Comparison of ENCODE assay signal across 20 cellular contexts in the genomic region with DNA sequence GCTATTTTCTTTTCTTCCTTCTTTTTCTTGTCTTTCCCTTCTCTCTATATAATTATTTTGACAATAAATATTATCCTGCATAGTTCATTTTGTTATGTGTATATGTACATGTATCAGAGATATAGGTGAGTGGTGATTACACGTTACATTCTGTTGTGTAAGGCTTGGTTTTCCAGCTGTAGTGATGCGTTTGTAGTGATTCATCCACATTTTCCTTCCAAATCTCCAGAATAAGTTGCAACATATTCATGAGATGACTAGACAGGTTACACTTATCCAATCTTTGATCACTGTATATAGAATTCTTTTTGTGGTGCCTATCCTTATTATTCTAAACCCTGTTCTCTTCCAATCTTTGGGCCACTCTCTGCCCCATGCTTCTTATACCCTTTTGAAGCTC.
"Had no signal": no experiment of that assay in that cellular context is flagged by ENCODE, and none has a peak within 500 bp of the region (broad histone marks: within the 10 kb centered on the region; RNA-seq: fewer than 3 reads in every experiment).

No MANE protein-coding gene starts in this region.

- H3K4me3 Mint-ChIP-seq: activated CD4-positive, alpha-beta T cell treated with anti-CD3 and anti-CD28 coated beads for 36 hours; activated naive CD8-positive, alpha-beta T cell treated with anti-CD3 and anti-CD28 coated beads for 36 hours; naive B cell; neural progenitor cell had no signal

- H2AFZ ChIP-seq: neural progenitor cell had no signal

- H3K27me3 Mint-ChIP-seq: activated CD4-positive, alpha-beta T cell treated with anti-CD3 and anti-CD28 coated beads for 36 hours; activated naive CD8-positive, alpha-beta T cell treated with anti-CD3 and anti-CD28 coated beads for 36 hours; naive B cell had no signal

- H3K9me3 ChIP-seq: mucosa of descending colon, prostate gland, transverse colon, uterus had no signal

- DNase-seq: activated CD4-positive, alpha-beta T cell treated with anti-CD3 and anti-CD28 coated beads for 36 hours; activated CD4-positive, alpha-beta T cell treated with anti-CD3 and anti-CD28 coated beads, Interleukin-2, amount 50 U/mL, for 48 hours; activated gamma-delta T cell; activated naive CD8-positive, alpha-beta T cell treated with anti-CD3 and anti-CD28 coated beads for 36 hours; amniotic stem cell; caudate nucleus; dorsolateral prefrontal cortex; hippocampal formation; islet precursor cell; mucosa of descending colon; naive B cell; right cardiac atrium; stimulated activated CD4-positive, alpha-beta T cell treated with anti-CD3 and anti-CD28 coated beads, Interleukin-2, amount 100 ng/mL, for 24 hours; stimulated activated naive CD4-positive, alpha-beta T cell treated with Interleukin-2 at 50 U/mL for 16 hours; substantia nigra; transverse colon; uterus had no signal

- H3K4me1 ChIP-seq: prostate gland, transverse colon, uterus had no signal

- H3K27me3 ChIP-seq: dorsolateral prefrontal cortex, neural progenitor cell, transverse colon, uterus had no signal

- H3K36me3 ChIP-seq: neural progenitor cell, prostate gland, transverse colon, uterus had no signal

- H3K27ac Mint-ChIP-seq: activated CD4-positive, alpha-beta T cell treated with anti-CD3 and anti-CD28 coated beads for 36 hours; activated naive CD8-positive, alpha-beta T cell treated with anti-CD3 and anti-CD28 coated beads for 36 hours; naive B cell; neural progenitor cell had no signal

- H3K4me2 ChIP-seq: neural progenitor cell had no signal

- H3K9me3 Mint-ChIP-seq: activated naive CD8-positive, alpha-beta T cell treated with anti-CD3 and anti-CD28 coated beads for 36 hours; neural progenitor cell had no signal

- H3K9ac ChIP-seq: neural progenitor cell had no signal

- H3K27ac ChIP-seq: dorsolateral prefrontal cortex, neural progenitor cell, prostate gland, transverse colon, uterus had no signal

- H3K36me3 Mint-ChIP-seq: activated naive CD8-positive, alpha-beta T cell treated with anti-CD3 and anti-CD28 coated beads for 36 hours; naive B cell; neural progenitor cell had no signal

- H3K4me3 ChIP-seq: dorsolateral prefrontal cortex, lung, mucosa of descending colon, neural progenitor cell, prostate gland, transverse colon, uterus had no signal

- H3K4me1 Mint-ChIP-seq: activated CD4-positive, alpha-beta T cell treated with anti-CD3 and anti-CD28 coated beads for 36 hours; activated naive CD8-positive, alpha-beta T cell treated with anti-CD3 and anti-CD28 coated beads for 36 hours; naive B cell had no signal
